9 cellular contexts compared by ENCODE assay signal in the genomic region with DNA sequence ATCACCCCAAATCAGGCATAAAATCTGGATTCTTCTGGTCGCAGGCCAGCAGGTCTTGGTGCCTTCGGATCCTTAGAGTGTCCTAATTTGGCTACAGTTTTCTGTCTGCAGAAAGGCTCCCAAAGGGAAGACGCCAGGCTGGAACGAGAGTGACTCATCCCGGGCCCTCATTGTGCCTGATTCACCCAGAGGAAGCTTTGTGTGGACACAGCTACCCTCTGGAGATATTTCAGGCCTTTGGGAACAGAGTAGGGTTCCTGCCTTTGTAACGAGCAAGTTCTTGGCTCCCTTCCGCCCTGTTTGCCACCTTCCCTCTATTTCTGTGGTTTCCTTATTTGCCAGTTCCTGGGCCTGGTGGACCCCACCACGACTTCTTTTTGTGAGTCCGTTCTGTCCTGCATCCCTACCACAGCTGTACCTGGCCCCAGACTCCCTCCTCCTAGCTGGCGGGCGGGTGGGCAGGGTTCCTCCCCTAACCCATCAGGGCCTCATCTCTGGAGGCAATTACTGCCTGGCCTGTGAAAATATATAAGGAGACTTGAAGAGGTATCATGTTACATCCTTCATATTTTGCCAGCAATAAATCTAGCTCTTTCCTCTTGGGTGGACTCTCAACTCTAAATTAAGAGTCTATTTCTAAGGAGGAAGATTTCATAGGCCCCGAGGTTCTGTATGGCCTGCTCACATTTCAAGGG.
DNase-seq lines count a peak whose midpoint lies in the region; TF ChIP-seq lines count a peak whose summit lies in the region.
"Had no signal": no experiment of that assay in that cellular context is flagged by ENCODE, and none has a peak within 500 bp of the region (broad histone marks: within the 10 kb centered on the region; RNA-seq: fewer than 3 reads in every experiment).

No MANE protein-coding gene starts in this region.

- no TSS peak for BruUV-seq in Caco-2 (replicated peaks; lab: Mats Ljungman, UMichigan)

- H4K20me1 ChIP-seq in smooth muscle cell (ENCODE audit: low read depth): no peaks in the 10 kb centered on the region

- H3K4me3 ChIP-seq in fibroblast of the aortic adventitia (ENCODE audit: low read depth, low read length): no peak overlapping the region
- H3K4me3 ChIP-seq in smooth muscle cell: no peak overlapping the region
- no peak overlapping the region for H3K4me3 ChIP-seq in CD4-positive, alpha-beta memory T cell (ENCODE audit: low read length in 2 of 2)
- no peak overlapping the region for H3K4me3 ChIP-seq in Caco-2 (ENCODE audit: low read depth, low read length)

- H3K27me3 ChIP-seq in smooth muscle cell (ENCODE audit: low read depth) (no peaks in the 10 kb centered on the region), Caco-2 (replicated peaks; ENCODE audit: control insufficient read depth, insufficient read depth, low read length) (no peaks in the 10 kb centered on the region)
- H3K27me3 ChIP-seq in CD4-positive, alpha-beta memory T cell (ENCODE audit: insufficient read depth, low read length): no peaks in the 10 kb centered on the region

- H3F3A ChIP-seq in smooth muscle cell (ENCODE audit: low read depth): no peaks in the 10 kb centered on the region

- peak; percentile 75 for DNase-seq in GM04504 (ENCODE audit: low read depth)
- DNase-seq in SK-N-DZ (ENCODE audit: low spot score): peak; percentile 57
- peak; percentile 75 for DNase-seq in fibroblast of the aortic adventitia (ENCODE audit: low read depth)
- no peak for DNase-seq in smooth muscle cell (lab: John Stamatoyannopoulos, UW; ENCODE audit: unreplicated experiment)
- no peak for DNase-seq in CD4-positive, alpha-beta memory T cell
- DNase-seq in Caco-2: no peak
- no peak for DNase-seq in SKM-1 treated with dmso at 0.1 percent for 144 hours (lab: John Stamatoyannopoulos, UW; ENCODE audit: unreplicated experiment)
- DNase-seq: activated naive CD8-positive, alpha-beta T cell treated with anti-CD3 and anti-CD28 coated beads, Interleukin-2, amount 50 U/mL, for 24 hours; T-helper 2 cell had no signal

- peaks cover 0 to 2% of the 10 kb centered on the region in 2 donors for H3K27me3 Mint-ChIP-seq in CD4-positive, alpha-beta memory T cell
- no peaks in the 10 kb centered on the region for H3K27me3 Mint-ChIP-seq in Caco-2 (ENCODE audit: insufficient read depth, unreplicated experiment)
- H3K27me3 Mint-ChIP-seq: activated naive CD8-positive, alpha-beta T cell treated with anti-CD3 and anti-CD28 coated beads, Interleukin-2, amount 50 U/mL, for 24 hours had no signal

- peak overlapping the region; percentile 72 for H3K27ac ChIP-seq in smooth muscle cell (ENCODE audit: low read depth)
- no peak overlapping the region for H3K27ac ChIP-seq in CD4-positive, alpha-beta memory T cell (ENCODE audit: low read depth, low read length)

- H3K4me1 Mint-ChIP-seq in CD4-positive, alpha-beta memory T cell: no peaks in the 10 kb centered on the region
- H3K4me1 Mint-ChIP-seq in Caco-2 (ENCODE audit: low read depth, unreplicated experiment): peaks cover 8% of the 10 kb centered on the region
- H3K4me1 Mint-ChIP-seq: activated naive CD8-positive, alpha-beta T cell treated with anti-CD3 and anti-CD28 coated beads, Interleukin-2, amount 50 U/mL, for 24 hours had no signal

- no peaks in the 10 kb centered on the region for H3K4me1 ChIP-seq in smooth muscle cell (ENCODE audit: low read depth)
- H3K4me1 ChIP-seq in CD4-positive, alpha-beta memory T cell (ENCODE audit: insufficient read depth, low read length): no peaks in the 10 kb centered on the region
- H3K4me1 ChIP-seq in Caco-2: peaks cover 24% of the 10 kb centered on the region

- CTCF ChIA-PET in CD4-positive, alpha-beta memory T cell (lab: Charles Lee; ENCODE audit: partially characterized antibody): interaction anchor here (0.6 kb wide), 1 partner anchor 209 kb away, joined by 3 read pairs; no protein-coding TSS in a partner anchor
- CTCF ChIA-PET in Caco-2 (lab: Charles Lee): interaction anchor here (0.6 kb wide), 1 partner anchor 39 kb away, joined by 4 read pairs; no protein-coding TSS in a partner anchor

- TF ChIP-seq CTCF in fibroblast of the aortic adventitia (IDR thresholded peaks at IDR 0.05; ENCODE audit: insufficient read depth, low read length): no peak
- TF ChIP-seq CTCF in smooth muscle cell (IDR thresholded peaks at IDR 0.05; ENCODE audit: borderline replicate concordance, insufficient read depth, poor library complexity, severe bottlenecking): no peak
- TF ChIP-seq CTCF in Caco-2 (IDR thresholded peaks at IDR 0.05; ENCODE audit: insufficient read depth in 1 of 2, low read depth in 1 of 2, low read length in 1 of 2, severe bottlenecking in 1 of 2, unreplicated experiment in 1 of 2): no peak

- peak overlapping the region; percentile 28 for H3K4me2 ChIP-seq in smooth muscle cell

- 62% methylated on average over 12 of the region's 12 CpGs for WGBS in smooth muscle cell (ENCODE audit: low lambda C conversion rate)

- H3K36me3 ChIP-seq in smooth muscle cell (ENCODE audit: low read depth) (no peaks in the 10 kb centered on the region), Caco-2 (ENCODE audit: control insufficient read depth, insufficient read depth, low read length) (no peaks in the 10 kb centered on the region)
- H3K36me3 ChIP-seq in CD4-positive, alpha-beta memory T cell (ENCODE audit: insufficient read depth, low read length): no peaks in the 10 kb centered on the region

- intact Hi-C loops in CD4-positive, alpha-beta memory T cell (cut with micrococcal nuclease): no loop called here
- intact Hi-C loops in Caco-2 (cut with micrococcal nuclease; ENCODE audit: unreplicated experiment): no loop called here

- H3K9me3 ChIP-seq in smooth muscle cell (replicated peaks; ENCODE audit: low read depth): no peaks in the 10 kb centered on the region
- no peaks in the 10 kb centered on the region for H3K9me3 ChIP-seq in CD4-positive, alpha-beta memory T cell (ENCODE audit: control insufficient read depth in 1 of 2, low read length in 2 of 2)
- H3K9me3 ChIP-seq in Caco-2: no peaks in the 10 kb centered on the region

- H3K79me2 ChIP-seq in smooth muscle cell (ENCODE audit: low read depth): no peaks in the 10 kb centered on the region

- H3K9ac ChIP-seq in smooth muscle cell (ENCODE audit: low read depth): no peak overlapping the region

- peaks cover 0 to 2% (median 0%) of the 10 kb centered on the region in 8 donors for H3K9me3 Mint-ChIP-seq in CD4-positive, alpha-beta memory T cell
- H3K9me3 Mint-ChIP-seq in Caco-2 (ENCODE audit: unreplicated experiment): no peaks in the 10 kb centered on the region
- H3K9me3 Mint-ChIP-seq: activated naive CD8-positive, alpha-beta T cell treated with anti-CD3 and anti-CD28 coated beads, Interleukin-2, amount 50 U/mL, for 24 hours had no signal

- no peak overlapping the region for H3K4me3 Mint-ChIP-seq in CD4-positive, alpha-beta memory T cell
- H3K4me3 Mint-ChIP-seq in Caco-2 (ENCODE audit: unreplicated experiment): no peak overlapping the region
- H3K4me3 Mint-ChIP-seq: activated naive CD8-positive, alpha-beta T cell treated with anti-CD3 and anti-CD28 coated beads, Interleukin-2, amount 50 U/mL, for 24 hours had no signal

- H3K36me3 Mint-ChIP-seq in CD4-positive, alpha-beta memory T cell: no peaks in the 10 kb centered on the region
- no peaks in the 10 kb centered on the region for H3K36me3 Mint-ChIP-seq in Caco-2 (ENCODE audit: insufficient read depth, unreplicated experiment)

- POLR2A ChIA-PET in CD4-positive, alpha-beta memory T cell (lab: Charles Lee; ENCODE audit: partially characterized antibody): no interaction called here
- POLR2A ChIA-PET in Caco-2 (lab: Charles Lee): no interaction called here

- H2AFZ ChIP-seq in smooth muscle cell (ENCODE audit: low read depth): peak overlapping the region; percentile 89

- no peak overlapping the region for H3K27ac Mint-ChIP-seq in CD4-positive, alpha-beta memory T cell
- no peak overlapping the region for H3K27ac Mint-ChIP-seq in Caco-2 (ENCODE audit: unreplicated experiment)
- H3K27ac Mint-ChIP-seq: activated naive CD8-positive, alpha-beta T cell treated with anti-CD3 and anti-CD28 coated beads, Interleukin-2, amount 50 U/mL, for 24 hours had no signal

Comparison
In these comparisons a context has a peak if more than half of its experiments do, and no peak if none do; other contexts are left out.
1. DNase-seq: peak in GM04504 (single experiment), SK-N-DZ (single experiment) and fibroblast of the aortic adventitia (single experiment); none in smooth muscle cell (single experiment), CD4-positive, alpha-beta memory T cell (0 of 5), Caco-2 (0 of 2) and SKM-1 treated with dmso at 0.1 percent for 144 hours (single experiment).